1 cellular context compared by ENCODE assay signal in the genomic region with DNA sequence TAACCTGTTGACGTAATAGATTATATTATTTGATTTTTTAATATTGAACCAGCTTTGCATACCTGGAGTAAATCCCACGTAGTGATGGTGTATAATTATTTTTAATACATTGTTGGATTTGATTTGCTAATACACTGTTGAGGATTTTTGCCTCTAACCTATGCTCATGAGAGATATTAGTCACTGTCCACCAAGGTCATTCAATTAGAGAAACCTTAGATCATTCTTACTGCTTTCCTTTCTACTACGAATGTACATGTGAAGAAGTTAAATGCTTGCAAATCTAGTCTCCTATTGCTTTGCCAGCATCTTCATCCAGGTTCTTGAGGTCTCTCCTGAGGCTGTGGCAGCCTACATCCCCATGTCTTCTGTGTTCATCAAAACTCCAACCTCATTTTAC.
A peak's percentile ranks its signal among the peaks of the same experiment; 100 is the strongest.
TF ChIP-seq lines count a peak whose summit lies in the region.

No MANE protein-coding gene starts in this region.

TF ChIP-seq in HepG2, 621 proteins besides CTCF, POLR2A, EP300 and RAD21:
- TF ChIP-seq RBFOX2 (IDR thresholded peaks at IDR 0.05; ENCODE audit: low read depth, low read length), result 0 out of 2 replicates have a peak, but pooled peaks have one; percentile 19
- TF ChIP-seq RARA (CRISPR knock-in tag; IDR thresholded peaks at IDR 0.05), result no peak
